In genomic region chr6:20564269-20564668, GRCh38 we compare ENCODE assay signal across 9 cellular contexts. TPM values are rescaled to one million over a fixed set of nuclear protein-coding genes. Genes with fewer than 3 reads are reported as not detected.
A peak's percentile ranks its signal among the peaks of the same experiment; 100 is the strongest.
DNase-seq lines count a peak whose midpoint lies in the region; TF ChIP-seq lines count a peak whose summit lies in the region.
"Had no signal": no experiment of that assay in that cellular context is flagged by ENCODE, and none has a peak within 500 bp of the region (broad histone marks: within the 10 kb centered on the region; RNA-seq: fewer than 3 reads in every experiment).

No MANE protein-coding gene starts in this region.

- peak; percentile 50 to 70 (median 68) for TF ChIP-seq CTCF in transverse colon (IDR thresholded peaks at IDR 0.05)

- H3K79me1 ChIP-seq in mesendoderm (ENCODE audit: low read length), result no peaks in the 10 kb centered on the region

- H2AK5ac ChIP-seq in mesendoderm (ENCODE audit: low read length), result no peak overlapping the region

- no peak overlapping the region for H3K4ac ChIP-seq in mesendoderm (ENCODE audit: low read depth, low read length)

- H3K23ac ChIP-seq in mesendoderm (ENCODE audit: low read length), result no peak overlapping the region

- no peaks in the 10 kb centered on the region for H3F3A ChIP-seq in GM23248 (ENCODE audit: insufficient read depth)

- H3K9ac ChIP-seq in GM23248, result no peak overlapping the region
- no peak overlapping the region for H3K9ac ChIP-seq in mesendoderm (ENCODE audit: low read length)

- H2BK5ac ChIP-seq in mesendoderm (ENCODE audit: low read length), result no peak overlapping the region

- H4K20me1 ChIP-seq in GM23248 (ENCODE audit: insufficient read depth), result no peaks in the 10 kb centered on the region

- H4K5ac ChIP-seq in mesendoderm (ENCODE audit: low read length), result no peak overlapping the region

- H3K79me2 ChIP-seq in GM23248 (ENCODE audit: insufficient read depth), result no peaks in the 10 kb centered on the region
- no peaks in the 10 kb centered on the region for H3K79me2 ChIP-seq in mesendoderm (ENCODE audit: control insufficient read depth, insufficient read depth, low read length)

- in situ Hi-C loops in GM23248 (cut with MboI) (loop anchor here (10.0 to 25.0 kb wide), 2 partner anchors 1021 to 1573 kb away; no protein-coding TSS in a partner anchor), transverse colon (cut with MboI; ENCODE audit: low pct_ligation_motif_present in 1 of 4, low pct_unique_long_range_greater_than_20kb in 1 of 4, low sequenced_read_pairs in 3 of 4) (loop anchor here (5.0 to 25.0 kb wide), 3 partner anchors 1021 to 1023 kb away; partner anchors contain the start of gene SOX4 (in 1 of the 4))

- no peak for TF ChIP-seq EP300 in transverse colon (IDR thresholded peaks at IDR 0.05; ENCODE audit: low read depth)

- no peak overlapping the region for H4K8ac ChIP-seq in mesendoderm (ENCODE audit: low read depth, low read length)

- H3K27ac ChIP-seq in GM23248 (no peak overlapping the region), transverse colon (no peak overlapping the region), mesendoderm (ENCODE audit: low read depth, low read length) (no peak overlapping the region)
- H3K27ac ChIP-seq: HL-60 had no signal

- DNase-seq in AML-193 (lab: John Stamatoyannopoulos, UW), result peak; percentile 40 to 58
- peak; percentile 33 for DNase-seq in GM23248
- DNase-seq in RKO (ENCODE audit: low spot score), result peak; percentile 13
- peak; percentile 25 for DNase-seq in germinal center (ENCODE audit: low spot score)
- DNase-seq in transverse colon, result no peak
- no peak for DNase-seq in mesendoderm
- DNase-seq in activated T-cell treated with anti-CD3 and anti-CD28 coated beads for 4 hours, result no peak
- DNase-seq in ureter (ENCODE audit: low spot score), result no peak

- H3K36me3 ChIP-seq in GM23248 (ENCODE audit: low read depth), result no peaks in the 10 kb centered on the region
- H3K36me3 ChIP-seq in transverse colon, result no peaks in the 10 kb centered on the region
- no peaks in the 10 kb centered on the region for H3K36me3 ChIP-seq in mesendoderm (ENCODE audit: control insufficient read depth, insufficient read depth, low read length)

- no peak overlapping the region for H3K56ac ChIP-seq in mesendoderm (ENCODE audit: low read length)

- no peak overlapping the region for H3K4me3 ChIP-seq in GM23248
- no peak overlapping the region for H3K4me3 ChIP-seq in transverse colon
- no peak overlapping the region for H3K4me3 ChIP-seq in mesendoderm (ENCODE audit: low read length)

- no peak overlapping the region for H2AFZ ChIP-seq in GM23248

- H2BK15ac ChIP-seq in mesendoderm (replicated peaks; ENCODE audit: low read depth), result no peak overlapping the region

- no peak overlapping the region for H2BK120ac ChIP-seq in mesendoderm (ENCODE audit: low read depth, low read length)

- no peaks in the 10 kb centered on the region for H3K27me3 ChIP-seq in GM23248 (replicated peaks; ENCODE audit: insufficient read depth)
- H3K27me3 ChIP-seq in transverse colon, result no peaks in the 10 kb centered on the region
- H3K27me3 ChIP-seq in mesendoderm (ENCODE audit: insufficient read depth, low read length, poor library complexity), result no peaks in the 10 kb centered on the region

- intact Hi-C loops in transverse colon (cut with DNase I; ENCODE audit: low total_unique reads), result loop anchor here (10.0 kb wide), 1 partner anchor 1021 kb away; no protein-coding TSS in a partner anchor

- H3K4me2 ChIP-seq in GM23248 (ENCODE audit: unreplicated experiment) (no peak overlapping the region), mesendoderm (ENCODE audit: low read length) (no peak overlapping the region)

- H3K9me3 ChIP-seq in GM23248 (ENCODE audit: low read depth), result no peaks in the 10 kb centered on the region
- H3K9me3 ChIP-seq in transverse colon, result no peaks in the 10 kb centered on the region

- no peaks in the 10 kb centered on the region for H3K4me1 ChIP-seq in GM23248 (ENCODE audit: insufficient read depth)
- peaks cover 0 to 4% (median 0%) of the 10 kb centered on the region in 4 donors for H3K4me1 ChIP-seq in transverse colon
- H3K4me1 ChIP-seq in mesendoderm (ENCODE audit: control insufficient read depth, low read depth, low read length), result no peaks in the 10 kb centered on the region

- no peak overlapping the region for H3K18ac ChIP-seq in mesendoderm (ENCODE audit: low read length)

- no peak for TF ChIP-seq POLR2A in transverse colon (IDR thresholded peaks at IDR 0.05)

- no peaks in the 10 kb centered on the region for H3K9me2 ChIP-seq in GM23248 (ENCODE audit: insufficient read depth)

RNA-seq across cellular contexts. Expression of gene CDKAL1, which starts 30.0 kb away (rescaled TPM):
- 10.8 and 14.8 TPM in 2 replicates for total RNA-seq in GM23248 (2014; rRNA removed; shearing (Covaris generic))
- polyA plus RNA-seq in GM23248 (2016; fragmentation: Nextera tagmentation; extraction: Ambion mirVana), result 7.5 and 8.4 TPM in 2 replicates
- total RNA-seq in transverse colon (10 to 100 TPM in 3 of 4 donors, 1 to 10 TPM in 1; 4.8 to 21.7 (median 12.5) TPM), ureter (23.4 TPM)
- 12.2 TPM for polyA plus RNA-seq in mesendoderm (2013, experiment 1 of 2)
- 12.3 TPM for polyA plus RNA-seq in mesendoderm (2013, experiment 2 of 2)

Comparison
In these comparisons a context has a peak if more than half of its experiments do, and no peak if none do; other contexts are left out.
1. DNase-seq: peak in AML-193 (2 of 2), GM23248 (single experiment), RKO (single experiment) and germinal center (single experiment); none in transverse colon (single experiment), mesendoderm (single experiment), activated T-cell treated with anti-CD3 and anti-CD28 coated beads for 4 hours (single experiment) and ureter (single experiment).